In the genomic region with DNA sequence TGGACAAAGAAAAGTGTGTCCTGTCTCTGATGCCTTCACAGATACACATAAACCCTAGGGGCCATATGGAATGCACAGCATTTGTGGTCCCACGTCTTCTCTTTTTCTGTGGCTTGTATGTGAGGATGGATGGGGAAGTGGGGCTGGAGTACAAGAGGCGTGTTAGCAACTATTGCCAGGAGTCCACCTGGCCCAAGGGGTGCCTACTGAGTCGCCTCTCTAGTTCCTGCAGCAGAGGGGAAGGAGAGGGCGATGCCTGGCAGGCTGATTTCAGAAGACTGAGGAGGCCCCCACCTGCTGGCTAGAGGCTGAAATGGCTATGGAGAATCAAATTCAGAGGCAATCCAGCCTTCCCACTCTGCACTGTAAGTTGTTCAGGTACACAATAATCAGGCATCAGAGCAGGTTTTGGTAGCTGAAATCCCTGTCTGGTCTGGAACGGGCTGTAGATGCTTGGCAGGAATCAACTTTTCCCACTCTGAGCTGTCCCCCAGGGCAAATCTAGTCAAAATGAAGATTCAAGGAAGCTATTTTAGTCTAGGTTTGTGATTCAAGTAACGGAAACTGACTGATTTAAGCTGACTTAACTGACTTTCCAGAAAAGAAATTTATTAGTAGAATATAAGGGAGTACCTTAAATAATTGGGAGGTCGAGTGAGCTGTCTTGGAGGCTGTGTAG, we compare ENCODE assay signal across 8 cellular contexts. TPM values are rescaled to one million over a fixed set of nuclear protein-coding genes. Genes with fewer than 3 reads are reported as not detected.
A peak's percentile ranks its signal among the peaks of the same experiment; 100 is the strongest.
DNase-seq lines count a peak whose midpoint lies in the region; ATAC-seq lines count a peak whose summit lies in the region.

No MANE protein-coding gene starts in this region.

- no peak overlapping the region for H2BK120ac ChIP-seq in trophoblast cell (ENCODE audit: insufficient read depth, low read length, poor library complexity)

- H2AK5ac ChIP-seq in trophoblast cell (ENCODE audit: low read length): no peak overlapping the region

- no peak overlapping the region for H3K14ac ChIP-seq in trophoblast cell (ENCODE audit: low read length)

- no peaks in the 10 kb centered on the region for H3K27me3 ChIP-seq in trophoblast cell (ENCODE audit: insufficient read depth, low read length)
- H3K27me3 ChIP-seq in aorta (ENCODE audit: control insufficient read depth in 1 of 2, insufficient read depth in 2 of 2, low read length in 1 of 2): no peaks in the 10 kb centered on the region

- H3K9me3 Mint-ChIP-seq in activated T-cell treated with anti-CD3 and anti-CD28 coated beads, Interleukin-2, amount 50 U/mL, for 72 hours: no peaks in the 10 kb centered on the region

- H3K27ac ChIP-seq in trophoblast cell (ENCODE audit: low read depth, low read length) (no peak overlapping the region), aorta (ENCODE audit: low read depth in 1 of 2, low read length in 2 of 2) (no peak overlapping the region)

- H4K91ac ChIP-seq in trophoblast cell (ENCODE audit: low read depth, low read length): no peak overlapping the region

- no peaks in the 10 kb centered on the region for H3K79me2 ChIP-seq in trophoblast cell (ENCODE audit: control insufficient read depth, insufficient read depth, low read length, poor library complexity)

- H3K27ac Mint-ChIP-seq in activated T-cell treated with anti-CD3 and anti-CD28 coated beads, Interleukin-2, amount 50 U/mL, for 72 hours: peak overlapping the region; percentile 59

- H2BK5ac ChIP-seq in trophoblast cell (ENCODE audit: low read depth, low read length, poor library complexity): no peak overlapping the region

- no peaks in the 10 kb centered on the region for H3K4me1 ChIP-seq in trophoblast cell (ENCODE audit: control insufficient read depth in 1 of 2, insufficient read depth in 2 of 2, low read length in 2 of 2)
- no peaks in the 10 kb centered on the region for H3K4me1 ChIP-seq in aorta (ENCODE audit: control insufficient read depth in 1 of 2, insufficient read depth in 2 of 2, low read length in 2 of 2)

- no peak overlapping the region for H3K9ac ChIP-seq in trophoblast cell (ENCODE audit: low read length)

- no peak overlapping the region for H3K4me3 Mint-ChIP-seq in activated T-cell treated with anti-CD3 and anti-CD28 coated beads, Interleukin-2, amount 50 U/mL, for 72 hours

- DNase-seq in G401 (ENCODE audit: low spot score): peak; percentile 41
- DNase-seq in HK-2 (ENCODE audit: unreplicated experiment): peak; percentile 50
- DNase-seq in RKO (ENCODE audit: low spot score): peak; percentile 65
- peak; percentile 77 for DNase-seq in activated T-cell treated with anti-CD3 and anti-CD28 coated beads, Interleukin-2, amount 50 U/mL, for 72 hours
- DNase-seq in fibroblast of the conjunctiva (ENCODE audit: low read depth): peak; percentile 17
- peak; percentile 65 to 71 for DNase-seq in trophoblast cell
- DNase-seq in aorta: peak in 1 of 2 donors; percentile 74

- no peak overlapping the region for H3K4me2 ChIP-seq in trophoblast cell (ENCODE audit: low read length)

- H3K36me3 ChIP-seq in trophoblast cell (ENCODE audit: control insufficient read depth in 1 of 2, insufficient read depth in 2 of 2, low read length in 2 of 2): no peaks in the 10 kb centered on the region
- H3K36me3 ChIP-seq in aorta (ENCODE audit: control insufficient read depth in 1 of 2, insufficient read depth in 2 of 2, low read length in 1 of 2): no peaks in the 10 kb centered on the region

- no CpG with 5 or more reads among the region's 7 CpGs for WGBS in trophoblast cell (ENCODE audit: extremely low coverage, insufficient coverage, insufficient read length)
- WGBS in aorta, 2 donors: 29 to 31% methylated on average over 7 of the region's 7 CpGs

- no peak overlapping the region for H4K8ac ChIP-seq in trophoblast cell (ENCODE audit: low read depth, low read length)

- no peaks in the 10 kb centered on the region for H3K27me3 Mint-ChIP-seq in activated T-cell treated with anti-CD3 and anti-CD28 coated beads, Interleukin-2, amount 50 U/mL, for 72 hours (ENCODE audit: low read depth)

- H4K12ac ChIP-seq in trophoblast cell (ENCODE audit: low read depth, low read length): no peak overlapping the region

- H3K4me3 ChIP-seq in trophoblast cell (ENCODE audit: low read depth, low read length) (no peak overlapping the region), aorta (ENCODE audit: low read length in 2 of 2) (no peak overlapping the region)

- no peak overlapping the region for H2BK12ac ChIP-seq in trophoblast cell (ENCODE audit: low read length)

- H3K23ac ChIP-seq in trophoblast cell (ENCODE audit: low read length): no peak overlapping the region

- peaks cover 22% of the 10 kb centered on the region for H3K4me1 Mint-ChIP-seq in activated T-cell treated with anti-CD3 and anti-CD28 coated beads, Interleukin-2, amount 50 U/mL, for 72 hours (ENCODE audit: low read depth)

- H2AFZ ChIP-seq in trophoblast cell (ENCODE audit: insufficient read depth, low read length, poor library complexity): no peak overlapping the region

- H3K4ac ChIP-seq in trophoblast cell (ENCODE audit: low read depth, low read length): no peak overlapping the region

- H3K36me3 Mint-ChIP-seq in activated T-cell treated with anti-CD3 and anti-CD28 coated beads, Interleukin-2, amount 50 U/mL, for 72 hours (ENCODE audit: insufficient read depth in 2 of 2): peaks cover 3 to 14% of the 10 kb centered on the region in 2 donors

- H3K9me3 ChIP-seq in trophoblast cell (ENCODE audit: insufficient read depth, low read depth, low read length): peaks cover 4% of the 10 kb centered on the region
- peaks cover 2% of the 10 kb centered on the region for H3K9me3 ChIP-seq in aorta (ENCODE audit: control insufficient read depth, low read length)

- no peak overlapping the region for H3K18ac ChIP-seq in trophoblast cell (ENCODE audit: low read length)

- ATAC-seq in activated T-cell treated with anti-CD3 and anti-CD28 coated beads, Interleukin-2, amount 50 U/mL, for 72 hours (replicated peaks in 1 of 2): peak; percentile 84 to 89
- ATAC-seq in aorta (ENCODE audit: low FRiP score) (peak; percentile 83), HG03342 (IDR thresholded peaks at IDR 0.05; ENCODE audit: unreplicated experiment) (no peak)

- in situ Hi-C loops in G401 (cut with HindIII; ENCODE audit: low sequenced_read_pairs): no loop called here

- intact Hi-C loops in aorta (cut with DNase I): loop anchor here in 1 of 2 donors (2.0 kb wide), 1 partner anchor 31 kb away; the partner anchor contains the start of gene DEF6

- no peaks in the 10 kb centered on the region for H3K79me1 ChIP-seq in trophoblast cell (ENCODE audit: low read length)

RNA-seq across cellular contexts. Expression of gene PPARD, which starts 14.9 kb away (rescaled TPM):
- total RNA-seq in G401 (2014; rRNA removed; shearing (Covaris generic)): 2.8 and 4.2 TPM in 2 replicates
- total RNA-seq in activated T-cell treated with anti-CD3 and anti-CD28 coated beads, Interleukin-2, amount 50 U/mL, for 72 hours: 10 to 100 TPM; 24.1 to 27.9 TPM
- 72.3 and 76.8 TPM in 2 replicates for polyA plus RNA-seq in trophoblast cell (2013)
- 10 to 100 TPM; 24.9 to 27.7 TPM for total RNA-seq in aorta
- polyA plus RNA-seq in aorta: 10 to 100 TPM in 1 of 2 donors, 1 to 10 TPM in 1; 5.9 to 16.7 TPM

RNA-seq across cellular contexts. Expression of gene DEF6, which starts 29.9 kb away (rescaled TPM):
- total RNA-seq in G401 (2014; rRNA removed; shearing (Covaris generic)): 11.3 and 12.6 TPM in 2 replicates
- 100 to 1,000 TPM; 108 to 127 TPM for total RNA-seq in activated T-cell treated with anti-CD3 and anti-CD28 coated beads, Interleukin-2, amount 50 U/mL, for 72 hours
- polyA plus RNA-seq in trophoblast cell (2013): 2.9 TPM in 2 replicates
- 10 to 100 TPM in 1 of 2 donors, 1 to 10 TPM in 1; 9.9 to 13.0 TPM for total RNA-seq in aorta
- polyA plus RNA-seq in aorta: 1 to 10 TPM; 1.5 to 2.8 TPM
